Comparison of ENCODE assay signal across 27 cellular contexts in the genomic region with DNA sequence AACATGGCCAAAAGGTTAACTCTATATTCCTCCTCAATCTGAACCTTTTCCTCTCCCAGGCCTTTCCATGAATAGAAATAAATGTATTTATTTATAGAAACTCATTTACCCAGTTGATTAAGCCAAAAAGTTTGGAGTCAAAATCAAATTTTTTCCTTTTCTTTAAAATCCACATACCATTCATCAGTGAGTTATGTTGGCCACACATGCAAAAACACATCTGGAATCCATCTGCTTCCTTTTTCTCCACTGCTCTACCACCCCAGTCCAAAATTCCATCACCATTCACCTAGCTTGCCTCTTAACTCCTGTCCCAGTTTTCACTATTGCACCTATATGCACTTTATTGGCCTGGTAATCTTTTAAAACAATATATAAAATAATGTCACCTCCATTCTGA.
A peak's percentile ranks its signal among the peaks of the same experiment; 100 is the strongest.
DNase-seq lines count a peak whose midpoint lies in the region; ATAC-seq and TF ChIP-seq lines count a peak whose summit lies in the region.
"Had no signal": no experiment of that assay in that cellular context is flagged by ENCODE, and none has a peak within 500 bp of the region (broad histone marks: within the 10 kb centered on the region; RNA-seq: fewer than 3 reads in every experiment).

No MANE protein-coding gene starts in this region.

- peaks cover 6% of the 10 kb centered on the region for H3K4me1 ChIP-seq in fibroblast of lung (ENCODE audit: control insufficient read depth, extremely low read depth, insufficient read depth, low read length)
- no peaks in the 10 kb centered on the region for H3K4me1 ChIP-seq in CD4-positive, alpha-beta memory T cell (ENCODE audit: insufficient read depth, low read length)
- H3K4me1 ChIP-seq: ascending aorta, esophagus squamous epithelium, Peyer's patch had no signal

- H3K4me3 Mint-ChIP-seq in CD4-positive, alpha-beta memory T cell, result no peak overlapping the region
- no peak overlapping the region for H3K4me3 Mint-ChIP-seq in activated CD8-positive, alpha-beta T cell treated with anti-CD3 and anti-CD28 coated beads, Interleukin-2, amount 10 ng/mL, durations not matched to agents 7 days and 5 days
- H3K4me3 Mint-ChIP-seq: activated CD4-positive, alpha-beta T cell treated with anti-CD3 and anti-CD28 coated beads, Interleukin-2, amount 10 ng/mL, durations not matched to agents 7 days and 5 days; activated naive CD8-positive, alpha-beta T cell treated with anti-CD3 and anti-CD28 coated beads, Interleukin-2, amount 10 ng/mL, durations not matched to agents 7 days and 5 days; CD8-positive, alpha-beta T cell; central memory CD8-positive, alpha-beta T cell; H9; IgD-negative memory B cell had no signal

- peak overlapping the region; percentile 15 for H3K4me2 ChIP-seq in fibroblast of lung (ENCODE audit: extremely low read depth, insufficient read depth, low read length)

- intact Hi-C loops in CD4-positive, alpha-beta memory T cell (cut with micrococcal nuclease), result no loop called here

- no peaks in the 10 kb centered on the region for H3K9me3 ChIP-seq in fibroblast of lung (ENCODE audit: control insufficient read depth, insufficient read depth, low read depth, low read length)
- H3K9me3 ChIP-seq in CD4-positive, alpha-beta memory T cell (ENCODE audit: control insufficient read depth in 1 of 2, low read length in 2 of 2), result no peaks in the 10 kb centered on the region
- H3K9me3 ChIP-seq: ascending aorta, esophagus squamous epithelium, Peyer's patch had no signal

- H3K9ac ChIP-seq in fibroblast of lung (ENCODE audit: insufficient read depth, low read length), result no peak overlapping the region

- H3K27me3 Mint-ChIP-seq in CD4-positive, alpha-beta memory T cell, result no peaks in the 10 kb centered on the region
- H3K27me3 Mint-ChIP-seq in activated CD8-positive, alpha-beta T cell treated with anti-CD3 and anti-CD28 coated beads, Interleukin-2, amount 10 ng/mL, durations not matched to agents 7 days and 5 days (ENCODE audit: low read depth), result peaks cover 6% of the 10 kb centered on the region
- H3K27me3 Mint-ChIP-seq: central memory CD8-positive, alpha-beta T cell; IgD-negative memory B cell had no signal

- POLR2A ChIA-PET in CD4-positive, alpha-beta memory T cell (lab: Charles Lee; ENCODE audit: partially characterized antibody), result no interaction called here
- POLR2A ChIA-PET in activated CD8-positive, alpha-beta T cell treated with anti-CD3 and anti-CD28 coated beads, Interleukin-2, amount 10 ng/mL, durations not matched to agents 7 days and 5 days (lab: Charles Lee), result interaction anchor here (0.6 kb wide), 1 partner anchor 51 kb away, joined by 3 read pairs; no protein-coding TSS in a partner anchor

- CTCF ChIA-PET in CD4-positive, alpha-beta memory T cell (lab: Charles Lee; ENCODE audit: partially characterized antibody), result no interaction called here
- CTCF ChIA-PET in activated CD8-positive, alpha-beta T cell treated with anti-CD3 and anti-CD28 coated beads, Interleukin-2, amount 10 ng/mL, durations not matched to agents 7 days and 5 days (lab: Charles Lee), result interaction anchor here (1.0 kb wide), 1 partner anchor 9 kb away, joined by 3 read pairs; no protein-coding TSS in a partner anchor

- H3K36me3 Mint-ChIP-seq in CD4-positive, alpha-beta memory T cell, result peaks cover 2 to 4% of the 10 kb centered on the region in 2 donors
- peaks cover 2% of the 10 kb centered on the region for H3K36me3 Mint-ChIP-seq in activated CD8-positive, alpha-beta T cell treated with anti-CD3 and anti-CD28 coated beads, Interleukin-2, amount 10 ng/mL, durations not matched to agents 7 days and 5 days (ENCODE audit: low read depth)
- H3K36me3 Mint-ChIP-seq: activated naive CD8-positive, alpha-beta T cell treated with anti-CD3 and anti-CD28 coated beads, Interleukin-2, amount 10 ng/mL, durations not matched to agents 7 days and 5 days; CD8-positive, alpha-beta T cell had no signal

- H3K79me2 ChIP-seq in fibroblast of lung (ENCODE audit: control insufficient read depth, insufficient read depth, low read length), result no peaks in the 10 kb centered on the region

- no peaks in the 10 kb centered on the region for H3K36me3 ChIP-seq in fibroblast of lung (ENCODE audit: control insufficient read depth, insufficient read depth, low read length)
- no peaks in the 10 kb centered on the region for H3K36me3 ChIP-seq in CD4-positive, alpha-beta memory T cell (ENCODE audit: insufficient read depth, low read length)
- H3K36me3 ChIP-seq: ascending aorta, esophagus squamous epithelium, Peyer's patch had no signal

- no peak for TF ChIP-seq CTCF in fibroblast of lung (conservative IDR thresholded peaks at IDR 0.05 in 1 of 2, IDR thresholded peaks at IDR 0.05 in 1 of 2; ENCODE audit: low read depth in 1 of 2, low read length in 2 of 2)

- no peaks in the 10 kb centered on the region for H3K4me1 Mint-ChIP-seq in CD4-positive, alpha-beta memory T cell
- H3K4me1 Mint-ChIP-seq in activated CD8-positive, alpha-beta T cell treated with anti-CD3 and anti-CD28 coated beads, Interleukin-2, amount 10 ng/mL, durations not matched to agents 7 days and 5 days (ENCODE audit: low read depth), result peaks cover 3% of the 10 kb centered on the region
- H3K4me1 Mint-ChIP-seq: activated naive CD8-positive, alpha-beta T cell treated with anti-CD3 and anti-CD28 coated beads, Interleukin-2, amount 10 ng/mL, durations not matched to agents 7 days and 5 days; central memory CD8-positive, alpha-beta T cell; H9 had no signal

- peak; percentile 73 for ATAC-seq in SK-N-SH treated with all-trans-retinoic acid at 6 μM for 48 hours
- no peak for ATAC-seq in activated CD8-positive, alpha-beta T cell treated with anti-CD3 and anti-CD28 coated beads, Interleukin-2, amount 10 ng/mL, durations not matched to agents 7 days and 5 days
- ATAC-seq: CD8-positive, alpha-beta T cell; left lobe of liver had no signal

- no peaks in the 10 kb centered on the region for H3K27me3 ChIP-seq in fibroblast of lung (ENCODE audit: control insufficient read depth, insufficient read depth, low read length)
- H3K27me3 ChIP-seq in CD4-positive, alpha-beta memory T cell (ENCODE audit: insufficient read depth, low read length), result no peaks in the 10 kb centered on the region
- H3K27me3 ChIP-seq: ascending aorta, esophagus squamous epithelium, Peyer's patch had no signal

- H3K27ac ChIP-seq in fibroblast of lung (ENCODE audit: insufficient read depth, low read length), result peak overlapping the region; percentile 14
- H3K27ac ChIP-seq in CD4-positive, alpha-beta memory T cell (ENCODE audit: low read depth, low read length), result no peak overlapping the region
- H3K27ac ChIP-seq: ascending aorta, esophagus squamous epithelium, Peyer's patch had no signal

- peaks cover 2 to 11% (median 5%) of the 10 kb centered on the region in 8 donors for H3K9me3 Mint-ChIP-seq in CD4-positive, alpha-beta memory T cell
- no peaks in the 10 kb centered on the region for H3K9me3 Mint-ChIP-seq in activated CD8-positive, alpha-beta T cell treated with anti-CD3 and anti-CD28 coated beads, Interleukin-2, amount 10 ng/mL, durations not matched to agents 7 days and 5 days (ENCODE audit: insufficient read depth)
- H3K9me3 Mint-ChIP-seq: activated CD4-positive, alpha-beta T cell treated with anti-CD3 and anti-CD28 coated beads, Interleukin-2, amount 10 ng/mL, durations not matched to agents 7 days and 5 days; activated naive CD8-positive, alpha-beta T cell treated with anti-CD3 and anti-CD28 coated beads, Interleukin-2, amount 10 ng/mL, durations not matched to agents 7 days and 5 days; central memory CD8-positive, alpha-beta T cell had no signal

- DNase-seq in GM04503 (ENCODE audit: low read depth), result peak; percentile 39
- DNase-seq in fibroblast of lung (ENCODE audit: low read depth in 2 of 2), result peak; percentile 69 to 71
- no peak for DNase-seq in CD4-positive, alpha-beta memory T cell
- no peak for DNase-seq in D341Med (ENCODE audit: low spot score)
- DNase-seq in activated CD8-positive, alpha-beta T cell treated with anti-CD3 and anti-CD28 coated beads, Interleukin-2, amount 10 ng/mL, durations not matched to agents 7 days and 5 days, result no peak
- DNase-seq in inferior parietal cortex (ENCODE audit: extremely low spot score), result no peak
- DNase-seq: activated CD4-positive, alpha-beta T cell treated with anti-CD3 and anti-CD28 coated beads, Interleukin-2, amount 10 ng/mL, durations not matched to agents 7 days and 5 days; activated gamma-delta T cell treated with Interleukin-2 at 50 U/mL for 16 hours; activated naive CD8-positive, alpha-beta T cell treated with anti-CD3 and anti-CD28 coated beads, Interleukin-2, amount 10 ng/mL, durations not matched to agents 7 days and 5 days; activated T-cell treated with anti-CD3 and anti-CD28 coated beads, Interleukin-2, amount 50 U/mL, for 48 hours; AML-193; CD8-positive, alpha-beta T cell; DMS 273 treated with DMSO at 0.1 percent for 48 hours; esophagus squamous epithelium; glutamatergic neuron; H9; mesenchymal stem cell; NCI-H82; Peyer's patch; SIG-M5; stimulated activated CD4-positive, alpha-beta T cell treated with anti-CD3 and anti-CD28 coated beads, Interleukin-4, amount 100 ng/mL, for 4 hours; trophoblast cell had no signal

- no peak overlapping the region for H2AFZ ChIP-seq in fibroblast of lung (ENCODE audit: low read length)

- no peaks in the 10 kb centered on the region for H4K20me1 ChIP-seq in fibroblast of lung (ENCODE audit: control insufficient read depth, extremely low read depth, insufficient read depth, low read length)

- no peak overlapping the region for H3K27ac Mint-ChIP-seq in CD4-positive, alpha-beta memory T cell
- no peak overlapping the region for H3K27ac Mint-ChIP-seq in activated CD8-positive, alpha-beta T cell treated with anti-CD3 and anti-CD28 coated beads, Interleukin-2, amount 10 ng/mL, durations not matched to agents 7 days and 5 days
- H3K27ac Mint-ChIP-seq: activated CD4-positive, alpha-beta T cell treated with anti-CD3 and anti-CD28 coated beads, Interleukin-2, amount 10 ng/mL, durations not matched to agents 7 days and 5 days; activated naive CD8-positive, alpha-beta T cell treated with anti-CD3 and anti-CD28 coated beads, Interleukin-2, amount 10 ng/mL, durations not matched to agents 7 days and 5 days; CD8-positive, alpha-beta T cell; H9 had no signal

- no peak overlapping the region for H3K4me3 ChIP-seq in fibroblast of lung (replicated peaks in 1 of 4; ENCODE audit: control extremely low read depth in 1 of 4, insufficient read depth in 1 of 4, low read depth in 3 of 4, low read length in 4 of 4)
- no peak overlapping the region for H3K4me3 ChIP-seq in CD4-positive, alpha-beta memory T cell (ENCODE audit: low read length in 2 of 2)
- H3K4me3 ChIP-seq: ascending aorta, esophagus squamous epithelium, Peyer's patch had no signal

TF ChIP-seq in SK-N-SH treated with all-trans-retinoic acid at 6 μM for 48 hours, 23 proteins besides CTCF, POLR2A, EP300 and RAD21:
- no peak for TF ChIP-seq ZNF8 (CRISPR knock-in tag; IDR thresholded peaks at IDR 0.05)
- TF ChIP-seq ZFP3 (CRISPR knock-in tag; IDR thresholded peaks at IDR 0.05), result no peak
- TF ChIP-seq ZFP30 (CRISPR knock-in tag; IDR thresholded peaks at IDR 0.05), result no peak

Comparison
In these comparisons a context has a peak if more than half of its experiments do, and no peak if none do; other contexts are left out.
1. DNase-seq: peak in GM04503 (single experiment) and fibroblast of lung (2 of 2); none in CD4-positive, alpha-beta memory T cell (0 of 5), D341Med (single experiment), activated CD8-positive, alpha-beta T cell treated with anti-CD3 and anti-CD28 coated beads, Interleukin-2, amount 10 ng/mL, durations not matched to agents 7 days and 5 days (single experiment) and inferior parietal cortex (single experiment).